ENCODE assay signal across 18 cellular contexts in genomic region chr1:13230096-13230495, GRCh38. TPM values are rescaled to one million over a fixed set of nuclear protein-coding genes. Genes with fewer than 3 reads are reported as not detected.
"Had no signal": no experiment of that assay in that cellular context is flagged by ENCODE, and none has a peak within 500 bp of the region (broad histone marks: within the 10 kb centered on the region; RNA-seq: fewer than 3 reads in every experiment).

No MANE protein-coding gene starts in this region.

RNA-seq across cellular contexts. Expression of gene PRAMEF18, which starts 4.1 kb away (rescaled TPM):
- total RNA-seq: activated CD4-positive, alpha-beta memory T cell treated with anti-CD3 and anti-CD28 coated beads for 36 hours; activated CD4-positive, alpha-beta T cell treated with anti-CD3 and anti-CD28 coated beads for 36 hours; activated CD8-positive, alpha-beta memory T cell treated with anti-CD3 and anti-CD28 coated beads for 36 hours; activated CD8-positive, alpha-beta T cell treated with anti-CD3 and anti-CD28 coated beads for 36 hours; activated naive CD8-positive, alpha-beta T cell treated with anti-CD3 and anti-CD28 coated beads, Interleukin-2, amount 10 ng/mL, durations not matched to agents 7 days and 5 days; activated T-cell treated with anti-CD3 and anti-CD28 coated beads, Interleukin-2, amount 50 U/mL, for 4 hours; activated T-cell treated with anti-CD3 and anti-CD28 coated beads, Interleukin-2, amount 50 U/mL, for 72 hours; activated T-helper 1 cell treated with anti-CD3 and anti-CD28 coated beads, Interleukin-12 subunit alpha, Interleukin-12 subunit beta, Interleukin-2, Interleukin-4 antibody, amounts not matched to agents 30 ng/mL and 10 ng/mL and 1 ng/mL, durations not matched to agents 14 hours and 24 hours and 36 hours; activated T-helper 17 cell treated with anti-CD3 and anti-CD28 coated beads, Interleukin-2, amount 50 U/mL, for 72 hours; ascending aorta; bronchial epithelial cell; cardiac muscle cell; T-cell; T-helper 1 cell treated with Interleukin-12 subunit alpha and Interleukin-12 subunit beta and Interleukin-4 antibody, amounts not matched to agents 30 ng/mL and 1 ng/mL, for 36 hours; T-helper 17 cell; T-helper 2 cell treated with Interferon-gamma antibody and Interleukin-4, amounts not matched to agents 100 ng/mL and 5 ng/mL, for 36 hours; WTC11 had no signal
- polyA plus RNA-seq: adipose tissue, cardiac muscle cell had no signal

RNA-seq across cellular contexts. Expression of gene PRAMEF5, which starts 23.9 kb away (rescaled TPM):
- total RNA-seq: activated CD4-positive, alpha-beta memory T cell treated with anti-CD3 and anti-CD28 coated beads for 36 hours; activated CD4-positive, alpha-beta T cell treated with anti-CD3 and anti-CD28 coated beads for 36 hours; activated CD8-positive, alpha-beta memory T cell treated with anti-CD3 and anti-CD28 coated beads for 36 hours; activated CD8-positive, alpha-beta T cell treated with anti-CD3 and anti-CD28 coated beads for 36 hours; activated naive CD8-positive, alpha-beta T cell treated with anti-CD3 and anti-CD28 coated beads, Interleukin-2, amount 10 ng/mL, durations not matched to agents 7 days and 5 days; activated T-cell treated with anti-CD3 and anti-CD28 coated beads, Interleukin-2, amount 50 U/mL, for 4 hours; activated T-cell treated with anti-CD3 and anti-CD28 coated beads, Interleukin-2, amount 50 U/mL, for 72 hours; activated T-helper 1 cell treated with anti-CD3 and anti-CD28 coated beads, Interleukin-12 subunit alpha, Interleukin-12 subunit beta, Interleukin-2, Interleukin-4 antibody, amounts not matched to agents 30 ng/mL and 10 ng/mL and 1 ng/mL, durations not matched to agents 14 hours and 24 hours and 36 hours; activated T-helper 17 cell treated with anti-CD3 and anti-CD28 coated beads, Interleukin-2, amount 50 U/mL, for 72 hours; ascending aorta; bronchial epithelial cell; cardiac muscle cell; T-cell; T-helper 1 cell treated with Interleukin-12 subunit alpha and Interleukin-12 subunit beta and Interleukin-4 antibody, amounts not matched to agents 30 ng/mL and 1 ng/mL, for 36 hours; T-helper 17 cell; T-helper 2 cell treated with Interferon-gamma antibody and Interleukin-4, amounts not matched to agents 100 ng/mL and 5 ng/mL, for 36 hours; WTC11 had no signal
- polyA plus RNA-seq: adipose tissue, cardiac muscle cell had no signal

RNA-seq across cellular contexts. Expression of gene PRAMEF13, which starts 28.9 kb away (rescaled TPM):
- total RNA-seq: activated CD4-positive, alpha-beta memory T cell treated with anti-CD3 and anti-CD28 coated beads for 36 hours; activated CD4-positive, alpha-beta T cell treated with anti-CD3 and anti-CD28 coated beads for 36 hours; activated CD8-positive, alpha-beta memory T cell treated with anti-CD3 and anti-CD28 coated beads for 36 hours; activated CD8-positive, alpha-beta T cell treated with anti-CD3 and anti-CD28 coated beads for 36 hours; activated naive CD8-positive, alpha-beta T cell treated with anti-CD3 and anti-CD28 coated beads, Interleukin-2, amount 10 ng/mL, durations not matched to agents 7 days and 5 days; activated T-cell treated with anti-CD3 and anti-CD28 coated beads, Interleukin-2, amount 50 U/mL, for 4 hours; activated T-cell treated with anti-CD3 and anti-CD28 coated beads, Interleukin-2, amount 50 U/mL, for 72 hours; activated T-helper 1 cell treated with anti-CD3 and anti-CD28 coated beads, Interleukin-12 subunit alpha, Interleukin-12 subunit beta, Interleukin-2, Interleukin-4 antibody, amounts not matched to agents 30 ng/mL and 10 ng/mL and 1 ng/mL, durations not matched to agents 14 hours and 24 hours and 36 hours; activated T-helper 17 cell treated with anti-CD3 and anti-CD28 coated beads, Interleukin-2, amount 50 U/mL, for 72 hours; ascending aorta; bronchial epithelial cell; cardiac muscle cell; T-cell; T-helper 1 cell treated with Interleukin-12 subunit alpha and Interleukin-12 subunit beta and Interleukin-4 antibody, amounts not matched to agents 30 ng/mL and 1 ng/mL, for 36 hours; T-helper 17 cell; T-helper 2 cell treated with Interferon-gamma antibody and Interleukin-4, amounts not matched to agents 100 ng/mL and 5 ng/mL, for 36 hours; WTC11 had no signal
- polyA plus RNA-seq: adipose tissue, cardiac muscle cell had no signal

RNA-seq across cellular contexts. Expression of gene PRAMEF8, which starts 54.8 kb away (rescaled TPM):
- total RNA-seq: activated CD4-positive, alpha-beta memory T cell treated with anti-CD3 and anti-CD28 coated beads for 36 hours; activated CD4-positive, alpha-beta T cell treated with anti-CD3 and anti-CD28 coated beads for 36 hours; activated CD8-positive, alpha-beta memory T cell treated with anti-CD3 and anti-CD28 coated beads for 36 hours; activated CD8-positive, alpha-beta T cell treated with anti-CD3 and anti-CD28 coated beads for 36 hours; activated naive CD8-positive, alpha-beta T cell treated with anti-CD3 and anti-CD28 coated beads, Interleukin-2, amount 10 ng/mL, durations not matched to agents 7 days and 5 days; activated T-cell treated with anti-CD3 and anti-CD28 coated beads, Interleukin-2, amount 50 U/mL, for 4 hours; activated T-cell treated with anti-CD3 and anti-CD28 coated beads, Interleukin-2, amount 50 U/mL, for 72 hours; activated T-helper 1 cell treated with anti-CD3 and anti-CD28 coated beads, Interleukin-12 subunit alpha, Interleukin-12 subunit beta, Interleukin-2, Interleukin-4 antibody, amounts not matched to agents 30 ng/mL and 10 ng/mL and 1 ng/mL, durations not matched to agents 14 hours and 24 hours and 36 hours; activated T-helper 17 cell treated with anti-CD3 and anti-CD28 coated beads, Interleukin-2, amount 50 U/mL, for 72 hours; ascending aorta; bronchial epithelial cell; cardiac muscle cell; T-cell; T-helper 1 cell treated with Interleukin-12 subunit alpha and Interleukin-12 subunit beta and Interleukin-4 antibody, amounts not matched to agents 30 ng/mL and 1 ng/mL, for 36 hours; T-helper 17 cell; T-helper 2 cell treated with Interferon-gamma antibody and Interleukin-4, amounts not matched to agents 100 ng/mL and 5 ng/mL, for 36 hours; WTC11 had no signal
- polyA plus RNA-seq: adipose tissue, cardiac muscle cell had no signal

RNA-seq across cellular contexts. Expression of gene PRAMEF9, which starts 58.4 kb away (rescaled TPM):
- total RNA-seq: activated CD4-positive, alpha-beta memory T cell treated with anti-CD3 and anti-CD28 coated beads for 36 hours; activated CD4-positive, alpha-beta T cell treated with anti-CD3 and anti-CD28 coated beads for 36 hours; activated CD8-positive, alpha-beta memory T cell treated with anti-CD3 and anti-CD28 coated beads for 36 hours; activated CD8-positive, alpha-beta T cell treated with anti-CD3 and anti-CD28 coated beads for 36 hours; activated naive CD8-positive, alpha-beta T cell treated with anti-CD3 and anti-CD28 coated beads, Interleukin-2, amount 10 ng/mL, durations not matched to agents 7 days and 5 days; activated T-cell treated with anti-CD3 and anti-CD28 coated beads, Interleukin-2, amount 50 U/mL, for 4 hours; activated T-cell treated with anti-CD3 and anti-CD28 coated beads, Interleukin-2, amount 50 U/mL, for 72 hours; activated T-helper 1 cell treated with anti-CD3 and anti-CD28 coated beads, Interleukin-12 subunit alpha, Interleukin-12 subunit beta, Interleukin-2, Interleukin-4 antibody, amounts not matched to agents 30 ng/mL and 10 ng/mL and 1 ng/mL, durations not matched to agents 14 hours and 24 hours and 36 hours; activated T-helper 17 cell treated with anti-CD3 and anti-CD28 coated beads, Interleukin-2, amount 50 U/mL, for 72 hours; ascending aorta; bronchial epithelial cell; cardiac muscle cell; T-cell; T-helper 1 cell treated with Interleukin-12 subunit alpha and Interleukin-12 subunit beta and Interleukin-4 antibody, amounts not matched to agents 30 ng/mL and 1 ng/mL, for 36 hours; T-helper 17 cell; T-helper 2 cell treated with Interferon-gamma antibody and Interleukin-4, amounts not matched to agents 100 ng/mL and 5 ng/mL, for 36 hours; WTC11 had no signal
- polyA plus RNA-seq: adipose tissue, cardiac muscle cell had no signal
